In the genomic region with DNA sequence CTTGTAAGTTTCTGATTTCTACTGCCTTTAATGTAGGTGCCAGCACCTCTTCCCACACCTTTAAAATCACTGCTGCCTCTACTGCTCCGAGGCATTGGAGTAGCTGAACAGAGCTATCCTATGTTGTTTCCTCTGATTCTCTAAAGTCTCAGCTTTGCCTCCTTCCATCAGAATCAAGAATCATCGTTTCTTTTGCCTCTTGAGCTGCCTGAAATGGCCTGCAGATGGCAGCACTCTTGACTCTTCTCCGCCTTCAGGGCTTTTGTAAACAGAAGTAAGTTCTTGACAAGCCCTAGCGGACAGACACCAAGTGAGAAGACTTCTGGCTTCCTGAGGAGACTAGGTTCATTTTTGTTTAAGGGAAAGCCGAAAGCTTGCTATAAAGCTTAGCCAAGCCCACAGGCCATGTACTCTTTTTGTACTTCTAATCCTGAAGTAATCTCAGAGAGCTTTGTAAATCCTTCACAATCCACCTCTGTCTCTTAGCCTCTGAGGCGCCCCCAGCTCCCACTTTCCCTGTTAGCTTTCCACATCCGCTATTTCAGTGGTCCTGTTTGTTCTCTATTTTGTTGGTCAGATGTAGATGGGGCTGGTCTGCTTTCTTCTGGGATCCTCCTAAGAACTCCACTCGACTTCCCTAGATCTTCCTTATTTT, we compare ENCODE assay signal across 8 cellular contexts. TPM values are rescaled to one million over a fixed set of nuclear protein-coding genes. Genes with fewer than 3 reads are reported as not detected.
DNase-seq lines count a peak whose midpoint lies in the region; ATAC-seq, FAIRE-seq and TF ChIP-seq lines count a peak whose summit lies in the region.

No MANE protein-coding gene starts in this region.

- H3K27ac ChIP-seq in 22Rv1 (no peak overlapping the region), lung (ENCODE audit: low read depth in 1 of 2, low read length in 1 of 2) (no peak overlapping the region)

- H3K9me3 Mint-ChIP-seq in activated CD4-positive, alpha-beta T cell treated with anti-CD3 and anti-CD28 coated beads for 36 hours (ENCODE audit: low read depth): peaks cover 16% of the 10 kb centered on the region
- H3K9me3 Mint-ChIP-seq in dendritic cell treated with granulocyte-macrophage colony-stimulating factor and Interleukin-4, amounts not matched to agents 40 ng/mL and 50 ng/mL, for 4 days: peaks cover 26% of the 10 kb centered on the region

- H3K36me3 ChIP-seq in lung (ENCODE audit: control insufficient read depth in 2 of 2, insufficient read depth in 2 of 2, low read length in 2 of 2): no peaks in the 10 kb centered on the region

- no peaks in the 10 kb centered on the region for H3K27me3 Mint-ChIP-seq in activated CD4-positive, alpha-beta T cell treated with anti-CD3 and anti-CD28 coated beads for 36 hours
- no peaks in the 10 kb centered on the region for H3K27me3 Mint-ChIP-seq in dendritic cell treated with granulocyte-macrophage colony-stimulating factor and Interleukin-4, amounts not matched to agents 40 ng/mL and 50 ng/mL, for 4 days

- H3K36me3 Mint-ChIP-seq in activated CD4-positive, alpha-beta T cell treated with anti-CD3 and anti-CD28 coated beads for 36 hours (ENCODE audit: low read depth): peaks cover 5% of the 10 kb centered on the region
- H3K36me3 Mint-ChIP-seq in dendritic cell treated with granulocyte-macrophage colony-stimulating factor and Interleukin-4, amounts not matched to agents 40 ng/mL and 50 ng/mL, for 4 days (ENCODE audit: low read depth): no peaks in the 10 kb centered on the region

- POLR2A ChIA-PET in activated CD4-positive, alpha-beta T cell treated with anti-CD3 and anti-CD28 coated beads for 36 hours (lab: Charles Lee): interaction anchor here (0.6 kb wide), 1 partner anchor 648 kb away, joined by 3 read pairs; no protein-coding TSS in a partner anchor

- no peaks in the 10 kb centered on the region for H3K4me1 ChIP-seq in lung (ENCODE audit: control insufficient read depth in 2 of 2, insufficient read depth in 2 of 2, low read length in 2 of 2)

- H3K9me3 ChIP-seq in lung (ENCODE audit: control insufficient read depth in 2 of 2, insufficient read depth in 1 of 2, low read length in 1 of 2): no peaks in the 10 kb centered on the region

- H3K4me3 ChIP-seq in lung: no peak overlapping the region

- H3K27ac Mint-ChIP-seq in activated CD4-positive, alpha-beta T cell treated with anti-CD3 and anti-CD28 coated beads for 36 hours: no peak overlapping the region
- peak overlapping the region; percentile 16 for H3K27ac Mint-ChIP-seq in dendritic cell treated with granulocyte-macrophage colony-stimulating factor and Interleukin-4, amounts not matched to agents 40 ng/mL and 50 ng/mL, for 4 days

- H3K27me3 ChIP-seq in lung (ENCODE audit: control insufficient read depth, insufficient read depth): no peaks in the 10 kb centered on the region

- CTCF ChIA-PET in activated CD4-positive, alpha-beta T cell treated with anti-CD3 and anti-CD28 coated beads for 36 hours (lab: Charles Lee): interaction anchor here (0.6 to 1.8 kb wide), 36 partner anchors 9 to 1297 kb away, joined by 3 to 19 read pairs (median 4); partner anchors contain the start of genes C2orf66 and GTF3C3

- peak; percentile 87 for FAIRE-seq in GM12892 (lab: Jason Lieb, UNC)

- TF ChIP-seq CTCF in 22Rv1 (IDR thresholded peaks at IDR 0.05) (peak; percentile 91), lung (IDR thresholded peaks at IDR 0.05; ENCODE audit: control extremely low read depth, extremely low read depth) (peak; percentile 60)

- no peak overlapping the region for H3K4me3 Mint-ChIP-seq in activated CD4-positive, alpha-beta T cell treated with anti-CD3 and anti-CD28 coated beads for 36 hours
- H3K4me3 Mint-ChIP-seq in dendritic cell treated with granulocyte-macrophage colony-stimulating factor and Interleukin-4, amounts not matched to agents 40 ng/mL and 50 ng/mL, for 4 days: peak overlapping the region; percentile 13

- no peak for TF ChIP-seq POLR2A in GM12892 (IDR thresholded peaks at IDR 0.05; ENCODE audit: low read depth, low read length)

- WGBS in lung, 2 donors: 40 to 41% methylated on average over 8 of the region's 8 CpGs

- DNase-seq in GM12892 (ENCODE audit: insufficient read length) (peak; percentile 21), NCI-H2171 (lab: John Stamatoyannopoulos, UW) (peak; percentile 13), lung (ENCODE audit: low spot score) (peak; percentile 54)
- DNase-seq in activated CD4-positive, alpha-beta T cell treated with anti-CD3 and anti-CD28 coated beads for 36 hours: peak; percentile 82
- peak; percentile 15 to 34 for DNase-seq in stimulated activated CD8-positive, alpha-beta memory T cell treated with anti-CD3 and anti-CD28 coated beads, Interleukin-15, amount 100 ng/mL, for 4 hours (ENCODE audit: low read depth in 2 of 2)

- ATAC-seq in HG02798 (IDR thresholded peaks at IDR 0.05; ENCODE audit: poor library complexity, unreplicated experiment) (peak; percentile 96), lung (ENCODE audit: insufficient read depth, low FRiP score) (peak; percentile 75)
- peak; percentile 95 for ATAC-seq in activated CD4-positive, alpha-beta T cell treated with anti-CD3 and anti-CD28 coated beads for 36 hours

- intact Hi-C loops in activated CD4-positive, alpha-beta T cell treated with anti-CD3 and anti-CD28 coated beads for 36 hours (cut with DNase I, micrococcal nuclease): loop anchor here (1.0 to 5.0 kb wide), 3 partner anchors 627 to 1026 kb away; no protein-coding TSS in a partner anchor
- intact Hi-C loops in dendritic cell treated with granulocyte-macrophage colony-stimulating factor and Interleukin-4, amounts not matched to agents 40 ng/mL and 50 ng/mL, for 4 days (cut with micrococcal nuclease): loop anchor here (10.0 kb wide), 1 partner anchor 456 kb away; no protein-coding TSS in a partner anchor

- peaks cover 7% of the 10 kb centered on the region for H3K4me1 Mint-ChIP-seq in activated CD4-positive, alpha-beta T cell treated with anti-CD3 and anti-CD28 coated beads for 36 hours
- H3K4me1 Mint-ChIP-seq in dendritic cell treated with granulocyte-macrophage colony-stimulating factor and Interleukin-4, amounts not matched to agents 40 ng/mL and 50 ng/mL, for 4 days (ENCODE audit: low read depth): peaks cover 25% of the 10 kb centered on the region

RNA-seq across cellular contexts. Expression of gene GTF3C3, which starts 48.4 kb away (rescaled TPM):
- polyA plus RNA-seq in GM12892 (2012; ENCODE audit: missing spikeins): 32.4 TPM
- total RNA-seq in activated CD4-positive, alpha-beta T cell treated with anti-CD3 and anti-CD28 coated beads for 36 hours: 10 to 100 TPM; 55.4 to 83.5 TPM
- 10 to 100 TPM; 25.7 to 71.7 TPM for total RNA-seq in lung
- polyA plus RNA-seq in lung: 10 to 100 TPM; 10.7 to 11.4 TPM

RNA-seq across cellular contexts. Expression of gene C2orf66, which starts 58.1 kb away (rescaled TPM):
- polyA plus RNA-seq in GM12892 (2012; ENCODE audit: missing spikeins): not detected
- under 1 TPM; 0.09 to 0.25 TPM for total RNA-seq in activated CD4-positive, alpha-beta T cell treated with anti-CD3 and anti-CD28 coated beads for 36 hours
- total RNA-seq in lung: not detected
- under 1 TPM; 0.02 to 0.18 TPM for polyA plus RNA-seq in lung

Comparison
In these comparisons a context has a peak if more than half of its experiments do, and no peak if none do; other contexts are left out.
1. DNase-seq: peak in every context shown above with its lines; median percentile 82 in activated CD4-positive, alpha-beta T cell treated with anti-CD3 and anti-CD28 coated beads for 36 hours; 54 in lung; 24 in stimulated activated CD8-positive, alpha-beta memory T cell treated with anti-CD3 and anti-CD28 coated beads, Interleukin-15, amount 100 ng/mL, for 4 hours; 21 in GM12892; 13 in NCI-H2171.